Comparison of ENCODE assay signal across 19 cellular contexts in genomic region chr4:150682126-150682525, GRCh38.
"Had no signal": no experiment of that assay in that cellular context is flagged by ENCODE, and none has a peak within 500 bp of the region (broad histone marks: within the 10 kb centered on the region; RNA-seq: fewer than 3 reads in every experiment).

No MANE protein-coding gene starts in this region.

- H3K9me3 ChIP-seq: heart right ventricle, lower lobe of right lung, sigmoid colon, thoracic aorta, vagina had no signal

- ATAC-seq: activated CD8-positive, alpha-beta T cell treated with anti-CD3 and anti-CD28 coated beads, Interleukin-2, amount 10 ng/mL, durations not matched to agents 7 days and 5 days; activated naive CD8-positive, alpha-beta T cell treated with anti-CD3 and anti-CD28 coated beads, Interleukin-2, amount 50 U/mL, for 24 hours; heart right ventricle; left lobe of liver; lower lobe of right lung; natural killer cell had no signal

- H3K27me3 ChIP-seq: heart right ventricle, sigmoid colon, vagina had no signal

- DNase-seq: activated CD4-positive, alpha-beta T cell treated with anti-CD3 and anti-CD28 coated beads for 1 hour; activated CD4-positive, alpha-beta T cell treated with anti-CD3 and anti-CD28 coated beads, Interleukin-2, amount 50 U/mL, for 1 hour; activated CD8-positive, alpha-beta T cell treated with anti-CD3 and anti-CD28 coated beads, Interleukin-2, amount 10 ng/mL, durations not matched to agents 7 days and 5 days; activated gamma-delta T cell; activated naive CD4-positive, alpha-beta T cell treated with anti-CD3 and anti-CD28 coated beads, Interleukin-2, amount 50 U/mL, for 16 hours; activated naive CD8-positive, alpha-beta T cell treated with anti-CD3 and anti-CD28 coated beads, Interleukin-2, amount 50 U/mL, for 24 hours; cortex of kidney; heart right ventricle; lower lobe of right lung; natural killer cell; retina; sigmoid colon; stimulated activated CD4-positive, alpha-beta T cell treated with anti-CD3 and anti-CD28 coated beads, Interleukin-4, amount 100 ng/mL, for 24 hours; stimulated activated naive CD4-positive, alpha-beta T cell treated with Interleukin-2 at 50 U/mL for 16 hours; WERI-Rb-1 had no signal

- H3K4me3 ChIP-seq: heart right ventricle, lower lobe of right lung, sigmoid colon, thoracic aorta, vagina had no signal

- H3K4me1 ChIP-seq: heart right ventricle, lower lobe of right lung, vagina had no signal

- H3K36me3 ChIP-seq: sigmoid colon, thoracic aorta, vagina had no signal

- H3K27ac ChIP-seq: epithelial cell of prostate, heart right ventricle, lower lobe of right lung, sigmoid colon, thoracic aorta, vagina, WERI-Rb-1 had no signal
